In genomic region chr7:121599887-121600286, GRCh38 we compare ENCODE assay signal across 27 cellular contexts.
"Had no signal": no experiment of that assay in that cellular context is flagged by ENCODE, and none has a peak within 500 bp of the region (broad histone marks: within the 10 kb centered on the region; RNA-seq: fewer than 3 reads in every experiment).

No MANE protein-coding gene starts in this region.

- H3K36me3 ChIP-seq: left ventricle myocardium inferior, ovary, right atrium auricular region, suprapubic skin, thoracic aorta, tibial artery, upper lobe of right lung had no signal

- H3K9me3 Mint-ChIP-seq: stimulated activated effector memory CD8-positive, alpha-beta T cell treated with anti-CD3 and anti-CD28 coated beads, Interleukin-12 subunit alpha, Interleukin-12 subunit beta, amount 100 ng/mL, for 72 hours had no signal

- H3K27me3 Mint-ChIP-seq: progenitor cell of endocrine pancreas had no signal

- H3K27ac ChIP-seq: left ventricle myocardium inferior, ovary, right atrium auricular region, skin epidermis, suprapubic skin, thoracic aorta, tibial artery, upper lobe of right lung had no signal

- H3K4me3 Mint-ChIP-seq: immature natural killer cell; memory B cell; naive thymus-derived CD4-positive, alpha-beta T cell; natural killer cell treated with Interleukin-12 subunit alpha and Interleukin-12 subunit beta and Interleukin-15 and Interleukin-18, amount 100 ng/mL, for 72 hours; stimulated activated effector memory CD8-positive, alpha-beta T cell treated with anti-CD3 and anti-CD28 coated beads, Interleukin-12 subunit alpha, Interleukin-12 subunit beta, amount 100 ng/mL, for 72 hours; stimulated activated naive CD8-positive, alpha-beta T cell treated with anti-CD3 and anti-CD28 coated beads, Interleukin-15, Interleukin-2, amounts not matched to agents 100 ng/mL and 50 ng/mL, for 24 hours had no signal

- H3K27me3 ChIP-seq: ovary, right atrium auricular region, suprapubic skin, tibial artery, upper lobe of right lung had no signal

- H3K4me1 ChIP-seq: left ventricle myocardium inferior, tibial artery, upper lobe of right lung had no signal

- H3K4me1 Mint-ChIP-seq: immature natural killer cell; memory B cell; stimulated activated effector memory CD8-positive, alpha-beta T cell treated with anti-CD3 and anti-CD28 coated beads, Interleukin-12 subunit alpha, Interleukin-12 subunit beta, amount 100 ng/mL, for 72 hours had no signal

- H3K9me3 ChIP-seq: mucosa of descending colon, thoracic aorta, tibial artery, upper lobe of right lung had no signal

- FAIRE-seq: islet of Langerhans, urothelium cell line had no signal

- H3K27ac Mint-ChIP-seq: immature natural killer cell; memory B cell; naive thymus-derived CD4-positive, alpha-beta T cell; natural killer cell treated with Interleukin-12 subunit alpha and Interleukin-12 subunit beta and Interleukin-15 and Interleukin-18, amount 100 ng/mL, for 72 hours; progenitor cell of endocrine pancreas; stimulated activated effector memory CD8-positive, alpha-beta T cell treated with anti-CD3 and anti-CD28 coated beads, Interleukin-12 subunit alpha, Interleukin-12 subunit beta, amount 100 ng/mL, for 72 hours; stimulated activated naive CD8-positive, alpha-beta T cell treated with anti-CD3 and anti-CD28 coated beads, Interleukin-15, Interleukin-2, amounts not matched to agents 100 ng/mL and 50 ng/mL, for 24 hours had no signal

- DNase-seq: hypothalamus; immature natural killer cell; left ventricle myocardium inferior; midbrain; mucosa of descending colon; naive thymus-derived CD4-positive, alpha-beta T cell; ovary; stimulated activated CD4-positive, alpha-beta T cell treated with anti-CD3 and anti-CD28 coated beads, Interleukin-12 subunit alpha, Interleukin-12 subunit beta, amount 100 ng/mL, for 4 hours; stimulated activated CD4-positive, alpha-beta T cell treated with anti-CD3 and anti-CD28 coated beads, Interleukin-15, amount 100 ng/mL, for 24 hours; stimulated activated CD4-positive, alpha-beta T cell treated with anti-CD3 and anti-CD28 coated beads, Interleukin-2, amount 100 ng/mL, for 24 hours; stimulated activated CD4-positive, alpha-beta T cell treated with anti-CD3 and anti-CD28 coated beads, Interleukin-4, amount 100 ng/mL, for 1 hour; stimulated activated naive CD4-positive, alpha-beta T cell; tibial artery; upper lobe of right lung had no signal

- H3K36me3 Mint-ChIP-seq: immature natural killer cell; memory B cell; naive thymus-derived CD4-positive, alpha-beta T cell; natural killer cell treated with Interleukin-12 subunit alpha and Interleukin-12 subunit beta and Interleukin-15 and Interleukin-18, amount 100 ng/mL, for 72 hours; stimulated activated effector memory CD8-positive, alpha-beta T cell treated with anti-CD3 and anti-CD28 coated beads, Interleukin-12 subunit alpha, Interleukin-12 subunit beta, amount 100 ng/mL, for 72 hours had no signal

- H3K4me3 ChIP-seq: left ventricle myocardium inferior, lung, mucosa of descending colon, ovary, right atrium auricular region, skin epidermis, suprapubic skin, thoracic aorta, tibial artery, upper lobe of right lung had no signal

- ATAC-seq: mucosa of descending colon; naive thymus-derived CD4-positive, alpha-beta T cell; natural killer cell treated with Interleukin-12 subunit alpha and Interleukin-12 subunit beta and Interleukin-15 and Interleukin-18, amount 100 ng/mL, for 72 hours; sciatic nerve; stimulated activated effector memory CD8-positive, alpha-beta T cell treated with anti-CD3 and anti-CD28 coated beads, Interleukin-12 subunit alpha, Interleukin-12 subunit beta, amount 100 ng/mL, for 72 hours; upper lobe of right lung had no signal
